In genomic region chr14:29759521-29760340, GRCh38 we compare ENCODE assay signal across 10 cellular contexts.
A peak's percentile ranks its signal among the peaks of the same experiment; 100 is the strongest.
DNase-seq lines count a peak whose midpoint lies in the region; ATAC-seq, FAIRE-seq and TF ChIP-seq lines count a peak whose summit lies in the region.
"Had no signal": no experiment of that assay in that cellular context is flagged by ENCODE, and none has a peak within 500 bp of the region (broad histone marks: within the 10 kb centered on the region; RNA-seq: fewer than 3 reads in every experiment).

No MANE protein-coding gene starts in this region.

- H3K27ac ChIP-seq in ascending aorta = no peak overlapping the region
- H3K27ac ChIP-seq: right lobe of liver had no signal

- intact Hi-C loops in ascending aorta (cut with DNase I) = no loop called here

- no peaks in the 10 kb centered on the region for H3K36me3 ChIP-seq in ascending aorta
- H3K36me3 ChIP-seq: right lobe of liver had no signal

- FAIRE-seq in GM19239 (lab: Jason Lieb, UNC) = no peak

- no peak for TF ChIP-seq CTCF in ascending aorta (IDR thresholded peaks at IDR 0.05)

- DNase-seq in NCI-H2107 treated with DMSO at 0.1 percent for 48 hours (lab: John Stamatoyannopoulos, UW; ENCODE audit: unreplicated experiment) = peak; percentile 93
- peak; percentile 74 for DNase-seq in superior temporal gyrus (ENCODE audit: extremely low spot score)
- DNase-seq in cerebellum (ENCODE audit: low spot score) = no peak
- no peak for DNase-seq in ascending aorta (ENCODE audit: low spot score in 2 of 2)
- DNase-seq in GM19239 (ENCODE audit: insufficient read length, low spot score) = no peak
- no peak for DNase-seq in NCI-H1694 (lab: John Stamatoyannopoulos, UW)
- DNase-seq: DMS79 treated with DMSO at 0.1 percent for 48 hours, right lobe of liver had no signal

- ATAC-seq in GM19468 (IDR thresholded peaks at IDR 0.05; ENCODE audit: extremely low read depth, unreplicated experiment) = peak; percentile 74
- ATAC-seq in HG02981 (IDR thresholded peaks at IDR 0.05; ENCODE audit: unreplicated experiment) = peak; percentile 85
- ATAC-seq: right lobe of liver had no signal

- H3K9me3 ChIP-seq in ascending aorta = no peaks in the 10 kb centered on the region
- H3K9me3 ChIP-seq: right lobe of liver had no signal

- peaks cover 0 to 9% of the 10 kb centered on the region in 2 donors for H3K4me1 ChIP-seq in ascending aorta
- H3K4me1 ChIP-seq: right lobe of liver had no signal

- no peaks in the 10 kb centered on the region for H3K27me3 ChIP-seq in ascending aorta
- H3K27me3 ChIP-seq: right lobe of liver had no signal

- no peak overlapping the region for H3K4me3 ChIP-seq in ascending aorta
- H3K4me3 ChIP-seq: right lobe of liver had no signal

Comparison
In these comparisons a context has a peak if more than half of its experiments do, and no peak if none do; other contexts are left out.
1. DNase-seq: peak in NCI-H2107 treated with DMSO at 0.1 percent for 48 hours (single experiment) and superior temporal gyrus (single experiment); none in cerebellum (single experiment), ascending aorta (0 of 2), GM19239 (single experiment) and NCI-H1694 (single experiment).